In genomic region chr7:149887311-149887710, GRCh38 we compare ENCODE assay signal across 16 cellular contexts. TPM values are rescaled to one million over a fixed set of nuclear protein-coding genes. Genes with fewer than 3 reads are reported as not detected.
DNase-seq lines count a peak whose midpoint lies in the region; ATAC-seq, FAIRE-seq and TF ChIP-seq lines count a peak whose summit lies in the region.
"Had no signal": no experiment of that assay in that cellular context is flagged by ENCODE, and none has a peak within 500 bp of the region (broad histone marks: within the 10 kb centered on the region; RNA-seq: fewer than 3 reads in every experiment).

No MANE protein-coding gene starts in this region.

- POLR2A ChIA-PET in H1 (lab: Charles Lee; ENCODE audit: partially characterized antibody): no interaction called here
- POLR2A ChIA-PET in HepG2 (lab: Yijun Ruan, JAX): no interaction called here

- no peak overlapping the region for H3K56ac ChIP-seq in H1 (replicated peaks; ENCODE audit: insufficient read length, low read depth, low read length)

- intact Hi-C loops in HepG2 (cut with micrococcal nuclease; ENCODE audit: unreplicated experiment): no loop called here

- H3K79me2 ChIP-seq in H1 (ENCODE audit: control insufficient read depth in 1 of 2, insufficient read depth in 2 of 2, low read length in 2 of 2) (no peaks in the 10 kb centered on the region), HepG2 (ENCODE audit: insufficient read depth, low read length) (no peaks in the 10 kb centered on the region)

- no peaks in the 10 kb centered on the region for H3K23me2 ChIP-seq in H1 (ENCODE audit: low read depth, low read length)

- in situ Hi-C loops in SK-MEL-5 (cut with HindIII; ENCODE audit: low pct_unique_long_range_greater_than_20kb, low sequenced_read_pairs) (no loop called here), ACHN (cut with HindIII; ENCODE audit: low pct_ligation_motif_present, low pct_unique_long_range_greater_than_20kb, low sequenced_read_pairs) (no loop called here), HepG2 (cut with HindIII; ENCODE audit: extremely low pct_ligation_motif_present, low pct_unique_long_range_greater_than_20kb) (no loop called here)

- H3K18ac ChIP-seq in H1 (ENCODE audit: extremely low read depth, low read length): no peak overlapping the region
- H3K18ac ChIP-seq in neuronal stem cell (ENCODE audit: low read length): peak overlapping the region; percentile 72

- no peak overlapping the region for H4K8ac ChIP-seq in H1 (ENCODE audit: extremely low read depth, insufficient read depth, low read length)
- no peak overlapping the region for H4K8ac ChIP-seq in neuronal stem cell (ENCODE audit: low read depth, low read length)

- H2BK15ac ChIP-seq in H1 (ENCODE audit: low read length): no peak overlapping the region
- H2BK15ac ChIP-seq in neuronal stem cell (ENCODE audit: low read length): no peak overlapping the region

- CTCF ChIA-PET in H1 (lab: Charles Lee; ENCODE audit: partially characterized antibody) (no interaction called here), HepG2 (lab: Yijun Ruan, JAX; ENCODE audit: low intra/inter-chr PET ratio, low total read pairs) (no interaction called here)

- H3K4me2 ChIP-seq in H1 (ENCODE audit: insufficient read depth in 1 of 2, low read depth in 2 of 2, low read length in 2 of 2) (no peak overlapping the region), neuronal stem cell (ENCODE audit: insufficient read depth, low read length, poor library complexity, severe bottlenecking) (no peak overlapping the region), HepG2 (ENCODE audit: low read depth, low read length) (no peak overlapping the region)
- H3K4me2 ChIP-seq: A549, GM23338 had no signal

- H2BK120ac ChIP-seq in H1 (replicated peaks; ENCODE audit: low read depth, low read length) (peak overlapping the region; percentile 54), neuronal stem cell (ENCODE audit: low read depth, low read length) (peak overlapping the region; percentile 91)

- H4K91ac ChIP-seq in H1 (replicated peaks; ENCODE audit: insufficient read length, low read length) (peak overlapping the region; percentile 54), neuronal stem cell (ENCODE audit: low read depth, low read length, poor library complexity) (no peak overlapping the region)

- no peak overlapping the region for H2AK5ac ChIP-seq in H1 (ENCODE audit: low read depth, low read length)
- peak overlapping the region; percentile 94 for H2AK5ac ChIP-seq in neuronal stem cell (ENCODE audit: low read depth, low read length)

- no peak overlapping the region for H2BK5ac ChIP-seq in H1 (ENCODE audit: low read depth, low read length)
- no peak overlapping the region for H2BK5ac ChIP-seq in neuronal stem cell (ENCODE audit: low read length)

- H3K4me1 ChIP-seq in H1 (replicated peaks in 1 of 4; ENCODE audit: control insufficient read depth in 3 of 4, insufficient read depth in 4 of 4, low read length in 3 of 4): peaks cover 5 to 9% (median 5%) of the 10 kb centered on the region in 4 experiments; a peak in 6 of 7 replicates
- H3K4me1 ChIP-seq in neuronal stem cell (ENCODE audit: control insufficient read depth in 2 of 2, insufficient read depth in 1 of 2, low read depth in 1 of 2, low read length in 2 of 2): peaks cover 9 to 12% of the 10 kb centered on the region in 2 donors
- peaks cover 45% of the 10 kb centered on the region for H3K4me1 ChIP-seq in HepG2 (ENCODE audit: insufficient read depth, low read length)
- H3K4me1 ChIP-seq: A549 had no signal

- H3K9me3 ChIP-seq in H1 (ENCODE audit: insufficient read depth in 2 of 2, low read depth in 1 of 2, low read length in 1 of 2) (no peaks in the 10 kb centered on the region), neuronal stem cell (replicated peaks in 1 of 2; ENCODE audit: control insufficient read depth in 2 of 2, insufficient read depth in 1 of 2, low read depth in 1 of 2, low read length in 2 of 2) (peaks cover 0 to 2% of the 10 kb centered on the region in 2 donors), HepG2 (ENCODE audit: low read length) (no peaks in the 10 kb centered on the region)
- H3K9me3 ChIP-seq: A549 had no signal

- no peak overlapping the region for H3K14ac ChIP-seq in H1 (ENCODE audit: insufficient read length)
- no peak overlapping the region for H3K14ac ChIP-seq in neuronal stem cell (ENCODE audit: low read length)

- H4K20me1 ChIP-seq in H1 (replicated peaks in 1 of 2; ENCODE audit: control insufficient read depth in 1 of 2, insufficient read depth in 2 of 2, low read length in 2 of 2): peaks cover 0 to 1% of the 10 kb centered on the region in 2 experiments
- H4K20me1 ChIP-seq in HepG2 (ENCODE audit: insufficient read depth, low read length): no peaks in the 10 kb centered on the region

- no peak for ATAC-seq in HepG2
- ATAC-seq: A549; CD8-positive, alpha-beta T cell; GM23338 had no signal

- no peak overlapping the region for H3K23ac ChIP-seq in H1 (ENCODE audit: insufficient read length)
- no peak overlapping the region for H3K23ac ChIP-seq in neuronal stem cell (ENCODE audit: low read depth, low read length, poor library complexity)

- no peak overlapping the region for H4K5ac ChIP-seq in H1 (ENCODE audit: insufficient read length, low read depth, low read length)

- no peak for FAIRE-seq in H1 (lab: Jason Lieb, UNC)
- FAIRE-seq in HepG2 (lab: Jason Lieb, UNC): no peak
- FAIRE-seq: A549, GM12892 had no signal

- no peaks in the 10 kb centered on the region for H3K79me1 ChIP-seq in H1 (ENCODE audit: low read depth, low read length)
- H3K79me1 ChIP-seq in neuronal stem cell (ENCODE audit: low read depth, low read length): no peaks in the 10 kb centered on the region

- H3K27ac ChIP-seq in H1 (ENCODE audit: low read depth, low read length) (no peak overlapping the region), neuronal stem cell (replicated peaks; ENCODE audit: low read length) (no peak overlapping the region), HepG2 (ENCODE audit: extremely low read length, insufficient read depth, low read length) (no peak overlapping the region)
- H3K27ac ChIP-seq: A549 had no signal

- no peaks in the 10 kb centered on the region for H3K27me3 ChIP-seq in H1 (replicated peaks in 1 of 4; ENCODE audit: control insufficient read depth in 3 of 4, extremely low read depth in 1 of 4, insufficient read depth in 3 of 4, low read length in 3 of 4)
- H3K27me3 ChIP-seq in neuronal stem cell (ENCODE audit: control insufficient read depth in 3 of 3, insufficient read depth in 3 of 3, low read depth in 1 of 3, low read length in 3 of 3): no peaks in the 10 kb centered on the region
- H3K27me3 ChIP-seq in HepG2 (ENCODE audit: control insufficient read depth in 1 of 2, insufficient read depth in 2 of 2, low read length in 2 of 2): no peaks in the 10 kb centered on the region; a peak in 1 of 5 replicates

- TF ChIP-seq POLR2A in H1 (IDR thresholded peaks at IDR 0.05; ENCODE audit: control extremely low read depth in 1 of 2, low read depth in 2 of 2, low read length in 2 of 2) (no peak), HepG2 (IDR thresholded peaks at IDR 0.05; ENCODE audit: insufficient read depth in 1 of 2, low read depth in 2 of 2, low read length in 2 of 2) (no peak)

- H3K4ac ChIP-seq in H1 (replicated peaks; ENCODE audit: insufficient read length, low read depth, low read length): no peak overlapping the region
- H3K4ac ChIP-seq in neuronal stem cell (ENCODE audit: low read length): no peak overlapping the region

- TF ChIP-seq RAD21 in H1 (IDR thresholded peaks at IDR 0.05 in 1 of 2, conservative IDR thresholded peaks at IDR 0.05 in 1 of 2; ENCODE audit: low read depth in 2 of 2, low read length in 2 of 2) (no peak), HepG2 (CRISPR knock-in tag; IDR thresholded peaks at IDR 0.05) (no peak)

- H2AFZ ChIP-seq in H1 (ENCODE audit: low read length) (no peak overlapping the region), neuronal stem cell (ENCODE audit: low read length) (no peak overlapping the region), HepG2 (ENCODE audit: low read length) (no peak overlapping the region)
- H2AFZ ChIP-seq: GM23338 had no signal

- no peak overlapping the region for H3K9ac ChIP-seq in H1 (replicated peaks in 1 of 4; ENCODE audit: extremely low read depth in 1 of 4, low read depth in 3 of 4, low read length in 3 of 4)
- no peak overlapping the region for H3K9ac ChIP-seq in neuronal stem cell (ENCODE audit: low read depth, low read length, poor library complexity)
- H3K9ac ChIP-seq in HepG2 (ENCODE audit: insufficient read depth, low read depth, low read length): no peak overlapping the region

- TF ChIP-seq CTCF in GM10266 (IDR thresholded peaks at IDR 0.05; ENCODE audit: control insufficient read depth, insufficient read depth, low read depth, missing control alignments): no peak
- TF ChIP-seq CTCF in H1 (IDR thresholded peaks at IDR 0.05; ENCODE audit: control extremely low read depth in 1 of 3, insufficient read depth in 1 of 3, low read depth in 1 of 3, low read length in 3 of 3): no peak
- TF ChIP-seq CTCF in HepG2 (CRISPR knock-in tag; IDR thresholded peaks at IDR 0.05): no peak

- BruUV-seq in HepG2 (replicated peaks; lab: Mats Ljungman, UMichigan): no TSS peak

- DNase-seq in GM10266 (ENCODE audit: extremely low spot score) (peak; percentile 0), SK-MEL-5 (ENCODE audit: low read depth, low spot score) (peak; percentile 1), H1 (ENCODE audit: low read depth in 1 of 2, low spot score in 2 of 2) (no peak), neuronal stem cell (ENCODE audit: low spot score) (no peak), ACHN (no peak), HepG2 (ENCODE audit: low spot score) (no peak), DMS53 (lab: John Stamatoyannopoulos, UW) (no peak), 8988T (no peak)
- DNase-seq: CD8-positive, alpha-beta T cell; COR-L47; HCEC 1CT; IMR-90; KG1 had no signal

- no peak overlapping the region for H2BK20ac ChIP-seq in H1 (ENCODE audit: low read length)

- H3K36me3 ChIP-seq in H1 (ENCODE audit: control insufficient read depth in 2 of 4, insufficient read depth in 4 of 4, low read length in 3 of 4) (no peaks in the 10 kb centered on the region; a peak in 1 of 8 replicates), neuronal stem cell (replicated peaks in 1 of 2; ENCODE audit: control insufficient read depth in 2 of 2, insufficient read depth in 2 of 2, low read length in 2 of 2) (no peaks in the 10 kb centered on the region), HepG2 (replicated peaks in 1 of 2; ENCODE audit: control insufficient read depth in 1 of 2, insufficient read depth in 2 of 2, low read length in 2 of 2) (no peaks in the 10 kb centered on the region)

- WGBS in H1 (ENCODE audit: extremely low coverage in 1 of 2, insufficient coverage in 1 of 2, insufficient read length in 1 of 2, insufficient replicate concordance in 2 of 2, low coverage in 1 of 2, low lambda C conversion rate in 2 of 2, missing lambda C conversion rate in 1 of 2), 2 experiments: 85% methylated on average over 7 of the region's 7 CpGs; no CpG with 5 or more reads in 1 of the 2 experiments
- WGBS in neuronal stem cell (ENCODE audit: extremely low coverage in 2 of 2, insufficient read length in 2 of 2, insufficient replicate concordance in 1 of 2), 2 donors: no CpG with 5 or more reads among the region's 7 CpGs
- WGBS in HepG2 (ENCODE audit: low lambda C conversion rate): 97% methylated on average over 5 of the region's 7 CpGs

- H3K4me3 ChIP-seq in H1 (ENCODE audit: extremely low read depth in 1 of 4, insufficient read depth in 2 of 4, low read depth in 3 of 4, low read length in 4 of 4) (no peak overlapping the region), neuronal stem cell (ENCODE audit: low read length in 2 of 2) (no peak overlapping the region), HepG2 (replicated peaks in 1 of 3; ENCODE audit: insufficient read depth in 1 of 3, low read depth in 2 of 3, low read length in 3 of 3) (no peak overlapping the region)
- H3K4me3 ChIP-seq: A549, GM23338 had no signal

- TF ChIP-seq EP300 in H1 (IDR thresholded peaks at IDR 0.05; ENCODE audit: borderline replicate concordance in 1 of 2, low read depth in 2 of 2, low read length in 2 of 2): no peak
- TF ChIP-seq EP300 in HepG2 (IDR thresholded peaks at IDR 0.05; ENCODE audit: low read depth in 2 of 2, low read length in 2 of 2): no peak
- no peak for TF ChIP-seq EP300 in HepG2 (CRISPR knock-in tag; IDR thresholded peaks at IDR 0.05; ENCODE audit: borderline replicate concordance)

- H2BK12ac ChIP-seq in H1 (ENCODE audit: low read depth, low read length) (no peak overlapping the region), neuronal stem cell (ENCODE audit: low read length) (no peak overlapping the region)

RNA-seq across cellular contexts. Expression of gene ATP6V0E2, which starts 13.5 kb away (rescaled TPM):
- 25.8 and 30.3 TPM in 2 replicates for total RNA-seq in SK-MEL-5 (2014; rRNA removed; shearing (Covaris generic))
- polyA plus RNA-seq in SK-MEL-5 (2015; cell fraction: cytosol; rRNA removed): 105 and 126 TPM in 2 replicates
- polyA plus RNA-seq in SK-MEL-5 (2015; cell fraction: nucleus; rRNA removed): 44.5 and 45.6 TPM in 2 replicates
- 26.1 and 30.7 TPM in 2 replicates for total RNA-seq in H1 (2021; fragmentation: NEBNext Ultra II Directional; extraction: Animal tissue kit (Norgen Biotek cat#: 25700))
- polyA plus RNA-seq in H1 (2011; rRNA removed) (47.9 and 75.1 TPM in 2 replicates), HepG2 (2011; rRNA removed) (32.9 and 36.8 TPM in 2 replicates)
- 28.2 TPM for polyA plus RNA-seq in H1 (2011; cell fraction: cytosol; rRNA removed)
- polyA plus RNA-seq in H1 (2011; cell fraction: nucleus; rRNA removed): 25.4 TPM
- 22.2 to 32.2 TPM (median 29.6 TPM) in 4 replicates for polyA plus RNA-seq in H1 (2012, experiment 1 of 2)
- polyA plus RNA-seq in H1 (2012, experiment 2 of 2): 34.8 TPM
- 22.2 TPM for polyA plus RNA-seq in H1 (2013, experiment 1 of 2)
- 25.2 TPM for polyA plus RNA-seq in H1 (2013, experiment 2 of 2)
- polyA minus RNA-seq in H1 (2011; rRNA and poly(A)+ RNA removed): 8.1 and 10.5 TPM in 2 replicates
- polyA minus RNA-seq in H1 (2011; cell fraction: cytosol; rRNA and poly(A)+ RNA removed): 13.7 TPM
- 9.2 TPM for polyA minus RNA-seq in H1 (2011; cell fraction: nucleus; rRNA and poly(A)+ RNA removed)
- 63.8 TPM for polyA plus RNA-seq in neuronal stem cell (2013, experiment 1 of 2)
- polyA plus RNA-seq in neuronal stem cell (2013, experiment 2 of 2): 60.2 TPM
- 142 and 203 TPM in 2 replicates for total RNA-seq in HepG2 (2016; rRNA removed; fragmentation: Illumina TruSeq; extraction: Trizol)
- total RNA-seq in HepG2 (2016; cell fraction: cytosol; rRNA removed; fragmentation: Illumina TruSeq; extraction: Trizol; ENCODE audit: low read depth): 120 and 162 TPM in 2 replicates
- total RNA-seq in HepG2 (2016; cell fraction: insoluble cytoplasmic fraction; rRNA removed; fragmentation: Illumina TruSeq; extraction: Trizol): 117 and 216 TPM in 2 replicates
- 244 and 302 TPM in 2 replicates for total RNA-seq in HepG2 (2016; cell fraction: membrane; rRNA removed; fragmentation: Illumina TruSeq; extraction: Trizol)
- 121 and 139 TPM in 2 replicates for total RNA-seq in HepG2 (2016; cell fraction: nucleus; rRNA removed; fragmentation: Illumina TruSeq; extraction: Trizol)
- 39.7 and 73.9 TPM in 2 replicates for polyA plus RNA-seq in HepG2 (2011; cell fraction: cytosol; rRNA removed)
- 47.4 and 51.5 TPM in 2 replicates for polyA plus RNA-seq in HepG2 (2011; cell fraction: nucleus; rRNA removed)
- polyA plus RNA-seq in HepG2 (2012): 44.9 and 47.0 TPM in 2 replicates
- 173 and 241 TPM in 2 replicates for polyA plus RNA-seq in HepG2 (2016; cell fraction: cytosol; fragmentation: Illumina TruSeq; extraction: Trizol; ENCODE audit: low read depth)
- 167 and 202 TPM in 2 replicates for polyA plus RNA-seq in HepG2 (2016; cell fraction: insoluble cytoplasmic fraction; fragmentation: Illumina TruSeq; extraction: Trizol; ENCODE audit: low read depth)
- 293 and 346 TPM in 2 replicates for polyA plus RNA-seq in HepG2 (2016; cell fraction: membrane; fragmentation: Illumina TruSeq; extraction: Trizol; ENCODE audit: low read depth)
- polyA plus RNA-seq in HepG2 (2016; cell fraction: nucleus; fragmentation: Illumina TruSeq; extraction: Trizol; ENCODE audit: insufficient read depth, low read depth): 253 and 256 TPM in 2 replicates
- 0.58 and 74.0 TPM in 2 replicates for polyA minus RNA-seq in HepG2 (2011; rRNA and poly(A)+ RNA removed; ENCODE audit: low replicate concordance)
- polyA minus RNA-seq in HepG2 (2011; cell fraction: cytosol; rRNA and poly(A)+ RNA removed): 30.3 and 36.1 TPM in 2 replicates
- 14.4 and 15.7 TPM in 2 replicates for polyA minus RNA-seq in HepG2 (2011; cell fraction: nucleus; rRNA and poly(A)+ RNA removed)

RNA-seq across cellular contexts. Expression of gene ZNF862, which starts 49.1 kb away (rescaled TPM):
- total RNA-seq in SK-MEL-5 (2014; rRNA removed; shearing (Covaris generic)): 3.8 and 6.0 TPM in 2 replicates
- polyA plus RNA-seq in SK-MEL-5 (2015; cell fraction: cytosol; rRNA removed): 3.9 and 4.0 TPM in 2 replicates
- polyA plus RNA-seq in SK-MEL-5 (2015; cell fraction: nucleus; rRNA removed): 79.5 and 83.2 TPM in 2 replicates
- total RNA-seq in H1 (2021; fragmentation: NEBNext Ultra II Directional; extraction: Animal tissue kit (Norgen Biotek cat#: 25700)): 2.5 and 3.9 TPM in 2 replicates
- polyA plus RNA-seq in H1 (2011; rRNA removed): 1.8 and 2.8 TPM in 2 replicates
- 2.4 TPM for polyA plus RNA-seq in H1 (2011; cell fraction: cytosol; rRNA removed)
- 9.0 TPM for polyA plus RNA-seq in H1 (2011; cell fraction: nucleus; rRNA removed)
- 1.8 to 3.1 TPM (median 2.4 TPM) in 4 replicates for polyA plus RNA-seq in H1 (2012, experiment 1 of 2)
- polyA plus RNA-seq in H1 (2012, experiment 2 of 2): 0.62 TPM
- 1.1 TPM for polyA plus RNA-seq in H1 (2013, experiment 1 of 2)
- 1.2 TPM for polyA plus RNA-seq in H1 (2013, experiment 2 of 2)
- 4.0 and 5.4 TPM in 2 replicates for polyA minus RNA-seq in H1 (2011; rRNA and poly(A)+ RNA removed)
- polyA minus RNA-seq in H1 (2011; cell fraction: cytosol; rRNA and poly(A)+ RNA removed): 1.5 TPM
- polyA minus RNA-seq in H1 (2011; cell fraction: nucleus; rRNA and poly(A)+ RNA removed): 8.9 TPM
- 7.1 TPM for polyA plus RNA-seq in neuronal stem cell (2013, experiment 1 of 2)
- polyA plus RNA-seq in neuronal stem cell (2013, experiment 2 of 2): 6.8 TPM
- total RNA-seq in HepG2 (2016; rRNA removed; fragmentation: Illumina TruSeq; extraction: Trizol): 0.89 and 1.0 TPM in 2 replicates
- 0.10 and 0.35 TPM in 2 replicates for total RNA-seq in HepG2 (2016; cell fraction: cytosol; rRNA removed; fragmentation: Illumina TruSeq; extraction: Trizol; ENCODE audit: low read depth)
- total RNA-seq in HepG2 (2016; cell fraction: insoluble cytoplasmic fraction; rRNA removed; fragmentation: Illumina TruSeq; extraction: Trizol): 0.67 and 0.80 TPM in 2 replicates
- 0.46 and 0.55 TPM in 2 replicates for total RNA-seq in HepG2 (2016; cell fraction: membrane; rRNA removed; fragmentation: Illumina TruSeq; extraction: Trizol)
- total RNA-seq in HepG2 (2016; cell fraction: nucleus; rRNA removed; fragmentation: Illumina TruSeq; extraction: Trizol): 2.0 TPM in 2 replicates
- polyA plus RNA-seq in HepG2 (2011; rRNA removed): 2.0 and 2.8 TPM in 2 replicates
- polyA plus RNA-seq in HepG2 (2011; cell fraction: cytosol; rRNA removed): 1.0 and 1.3 TPM in 2 replicates
- polyA plus RNA-seq in HepG2 (2011; cell fraction: nucleus; rRNA removed): 7.1 and 8.7 TPM in 2 replicates
- 0.76 and 1.6 TPM in 2 replicates for polyA plus RNA-seq in HepG2 (2012)
- 0.25 and 0.28 TPM in 2 replicates for polyA plus RNA-seq in HepG2 (2016; cell fraction: cytosol; fragmentation: Illumina TruSeq; extraction: Trizol; ENCODE audit: low read depth)
- polyA plus RNA-seq in HepG2 (2016; cell fraction: insoluble cytoplasmic fraction; fragmentation: Illumina TruSeq; extraction: Trizol; ENCODE audit: low read depth): 0.27 and 0.70 TPM in 2 replicates
- 0.29 and 0.43 TPM in 2 replicates for polyA plus RNA-seq in HepG2 (2016; cell fraction: membrane; fragmentation: Illumina TruSeq; extraction: Trizol; ENCODE audit: low read depth)
- 1.9 and 2.0 TPM in 2 replicates for polyA plus RNA-seq in HepG2 (2016; cell fraction: nucleus; fragmentation: Illumina TruSeq; extraction: Trizol; ENCODE audit: insufficient read depth, low read depth)
- polyA minus RNA-seq in HepG2 (2011; rRNA and poly(A)+ RNA removed; ENCODE audit: low replicate concordance): 2.0 and 5.0 TPM in 2 replicates
- 0.59 and 1.2 TPM in 2 replicates for polyA minus RNA-seq in HepG2 (2011; cell fraction: cytosol; rRNA and poly(A)+ RNA removed)
- 6.6 and 10.3 TPM in 2 replicates for polyA minus RNA-seq in HepG2 (2011; cell fraction: nucleus; rRNA and poly(A)+ RNA removed)

Comparison
In these comparisons a context has a peak if more than half of its experiments do, and no peak if none do; other contexts are left out.
1. DNase-seq: peak in GM10266 (single experiment) and SK-MEL-5 (single experiment); none in H1 (0 of 2), neuronal stem cell (single experiment), ACHN (single experiment), HepG2 (single experiment), DMS53 (single experiment) and 8988T (single experiment).